ENCODE assay signal across 10 cellular contexts in the genomic region with DNA sequence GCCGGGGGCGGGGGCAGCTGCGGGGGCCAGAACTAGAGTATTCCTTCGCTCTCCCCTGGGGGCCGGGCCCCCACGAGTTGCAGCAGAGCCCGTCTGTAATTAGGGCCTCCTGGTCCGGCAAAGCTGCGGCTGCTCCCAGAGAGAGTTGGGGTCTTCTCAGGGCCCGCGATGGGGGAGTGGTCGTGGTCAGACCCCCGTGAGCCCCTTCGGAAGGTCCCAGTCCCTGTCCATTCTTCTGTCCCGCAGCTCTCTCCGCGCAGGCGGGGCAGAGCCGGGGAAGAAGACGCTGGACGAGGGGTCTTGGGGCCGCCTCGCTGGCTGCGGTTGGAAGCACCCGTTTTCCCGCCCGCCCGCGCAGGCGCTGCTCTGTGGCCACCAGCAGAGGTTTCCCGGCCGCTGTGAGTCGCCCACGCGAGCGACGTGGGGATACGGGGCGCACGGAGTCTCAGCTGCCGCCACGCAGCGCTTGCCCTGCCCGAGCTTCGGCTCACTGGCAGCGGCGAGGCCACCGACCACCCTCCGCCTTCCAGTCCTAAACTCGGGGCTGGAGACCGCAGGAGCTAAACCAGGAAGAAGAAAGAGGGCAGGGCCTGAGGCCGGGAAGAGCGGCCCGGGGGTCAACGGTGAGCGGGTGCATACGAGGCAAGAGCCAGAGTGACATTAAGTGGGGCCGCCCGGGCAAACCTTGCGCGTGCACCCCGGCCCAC. TPM values are rescaled to one million over a fixed set of nuclear protein-coding genes. Genes with fewer than 3 reads are reported as not detected.
DNase-seq lines count a peak whose midpoint lies in the region; ATAC-seq and TF ChIP-seq lines count a peak whose summit lies in the region.
"Had no signal": no experiment of that assay in that cellular context is flagged by ENCODE, and none has a peak within 500 bp of the region (broad histone marks: within the 10 kb centered on the region; RNA-seq: fewer than 3 reads in every experiment).

No MANE protein-coding gene starts in this region.

- no peaks in the 10 kb centered on the region for H3K36me3 Mint-ChIP-seq in MCF 10A (ENCODE audit: insufficient read depth, unreplicated experiment)
- peaks cover 0 to 3% of the 10 kb centered on the region in 2 donors for H3K36me3 Mint-ChIP-seq in CD4-positive, alpha-beta memory T cell

- TF ChIP-seq POLR2A in gastrocnemius medialis (IDR thresholded peaks at IDR 0.05), result no peak

- peak overlapping the region; percentile 22 for H3K4me3 ChIP-seq in iPS-15b (ENCODE audit: low read depth, low read length)
- H3K4me3 ChIP-seq in gastrocnemius medialis, result peak overlapping the region; percentile 33 to 47 (median 40)
- H3K4me3 ChIP-seq in BE2C (ENCODE audit: low read depth, low read length), result no peak overlapping the region
- no peak overlapping the region for H3K4me3 ChIP-seq in CD4-positive, alpha-beta memory T cell (ENCODE audit: low read length in 2 of 2)
- H3K4me3 ChIP-seq: mucosa of descending colon had no signal

- in situ Hi-C loops in gastrocnemius medialis (cut with MboI; ENCODE audit: low sequenced_read_pairs in 4 of 4), result no loop called here

- POLR2A ChIA-PET in MCF 10A (lab: Yijun Ruan, JAX), result no interaction called here
- POLR2A ChIA-PET in CD4-positive, alpha-beta memory T cell (lab: Charles Lee; ENCODE audit: partially characterized antibody), result no interaction called here

- peaks cover 4% of the 10 kb centered on the region for H3K4me1 ChIP-seq in iPS-15b (ENCODE audit: control insufficient read depth, insufficient read depth, low read length)
- peaks cover 8 to 20% of the 10 kb centered on the region in 2 donors for H3K4me1 ChIP-seq in gastrocnemius medialis
- no peaks in the 10 kb centered on the region for H3K4me1 ChIP-seq in BE2C
- no peaks in the 10 kb centered on the region for H3K4me1 ChIP-seq in CD4-positive, alpha-beta memory T cell (ENCODE audit: insufficient read depth, low read length)

- TF ChIP-seq CTCF in GM10266 (IDR thresholded peaks at IDR 0.05; ENCODE audit: control insufficient read depth, insufficient read depth, low read depth, missing control alignments), result no peak
- TF ChIP-seq CTCF in MCF 10A (IDR thresholded peaks at IDR 0.05; ENCODE audit: unreplicated experiment), result no peak
- TF ChIP-seq CTCF in gastrocnemius medialis (IDR thresholded peaks at IDR 0.05 in 4 of 5, conservative IDR thresholded peaks at IDR 0.05 in 1 of 5), result no peak
- TF ChIP-seq CTCF in BE2C (IDR thresholded peaks at IDR 0.05; ENCODE audit: low read depth, low read length), result no peak

- DNase-seq in GM10266 (ENCODE audit: extremely low spot score) (peak; percentile 22), MCF 10A (ENCODE audit: unreplicated experiment) (no peak), gastrocnemius medialis (no peak), COLO829 (ENCODE audit: low spot score) (no peak), BE2C (no peak)
- DNase-seq in CD4-positive, alpha-beta memory T cell, result no peak
- DNase-seq: erythroblast had no signal

- no peaks in the 10 kb centered on the region for H3K9me3 Mint-ChIP-seq in MCF 10A (ENCODE audit: unreplicated experiment)
- H3K9me3 Mint-ChIP-seq in CD4-positive, alpha-beta memory T cell, result no peaks in the 10 kb centered on the region

- H3K27me3 ChIP-seq in iPS-15b (ENCODE audit: control insufficient read depth, insufficient read depth, low read length), result peaks cover 100% of the 10 kb centered on the region
- H3K27me3 ChIP-seq in gastrocnemius medialis, result peaks cover 83 to 88% (median 85%) of the 10 kb centered on the region in 3 donors
- H3K27me3 ChIP-seq in BE2C, result peaks cover 98% of the 10 kb centered on the region
- peaks cover 37% of the 10 kb centered on the region for H3K27me3 ChIP-seq in CD4-positive, alpha-beta memory T cell (ENCODE audit: insufficient read depth, low read length)

- H3K9me3 ChIP-seq in iPS-15b (ENCODE audit: control insufficient read depth, insufficient read depth, low read length) (no peaks in the 10 kb centered on the region), gastrocnemius medialis (no peaks in the 10 kb centered on the region), BE2C (no peaks in the 10 kb centered on the region)
- H3K9me3 ChIP-seq in CD4-positive, alpha-beta memory T cell (ENCODE audit: control insufficient read depth in 1 of 2, low read length in 2 of 2), result no peaks in the 10 kb centered on the region
- H3K9me3 ChIP-seq: mucosa of descending colon had no signal

- H3K4me1 Mint-ChIP-seq in MCF 10A (ENCODE audit: insufficient read depth, unreplicated experiment), result no peaks in the 10 kb centered on the region
- peaks cover 5 to 14% (median 10%) of the 10 kb centered on the region in 4 donors for H3K4me1 Mint-ChIP-seq in CD4-positive, alpha-beta memory T cell

- no peak overlapping the region for H3K9ac ChIP-seq in iPS-15b (ENCODE audit: low read depth, low read length)

- intact Hi-C loops in MCF 10A (cut with micrococcal nuclease), result loop anchor here (5.0 to 10.0 kb wide), 5 partner anchors 150 to 572 kb away; a partner anchor contains a TSS
- intact Hi-C loops in gastrocnemius medialis (cut with DNase I; ENCODE audit: low total_unique reads), result loop anchor here (10.0 kb wide), 1 partner anchor 230 kb away; no protein-coding TSS in a partner anchor
- intact Hi-C loops in CD4-positive, alpha-beta memory T cell (cut with micrococcal nuclease), result no loop called here

- CTCF ChIA-PET in MCF 10A (lab: Yijun Ruan, JAX), result interaction anchor here (0.7 kb wide), 1 partner anchor 709 kb away, joined by 3 read pairs; no protein-coding TSS in a partner anchor
- CTCF ChIA-PET in CD4-positive, alpha-beta memory T cell (lab: Charles Lee; ENCODE audit: partially characterized antibody), result interaction anchor here (1.3 kb wide), 1 partner anchor 707 kb away, joined by 3 read pairs; no protein-coding TSS in a partner anchor

- no TSS peak for BruUV-seq in MCF 10A (replicated peaks; lab: Mats Ljungman, UMichigan)

- H3K27ac Mint-ChIP-seq in MCF 10A (ENCODE audit: low read depth, unreplicated experiment), result peak overlapping the region; percentile 42
- H3K27ac Mint-ChIP-seq in CD4-positive, alpha-beta memory T cell, result no peak overlapping the region

- no peak overlapping the region for H3K27ac ChIP-seq in gastrocnemius medialis
- no peak overlapping the region for H3K27ac ChIP-seq in CD4-positive, alpha-beta memory T cell (ENCODE audit: low read depth, low read length)

- H3K27me3 Mint-ChIP-seq in MCF 10A (ENCODE audit: insufficient read depth, unreplicated experiment), result peaks cover 55% of the 10 kb centered on the region
- peaks cover 51 to 57% of the 10 kb centered on the region in 2 donors for H3K27me3 Mint-ChIP-seq in CD4-positive, alpha-beta memory T cell

- peak overlapping the region; percentile 66 for H3K4me3 Mint-ChIP-seq in MCF 10A (ENCODE audit: unreplicated experiment)
- H3K4me3 Mint-ChIP-seq in CD4-positive, alpha-beta memory T cell, result no peak overlapping the region

- no peak for ATAC-seq in gastrocnemius medialis
- no peak for ATAC-seq in GM19467 (IDR thresholded peaks at IDR 0.05; ENCODE audit: unreplicated experiment)

- no peaks in the 10 kb centered on the region for H3K36me3 ChIP-seq in iPS-15b (ENCODE audit: control insufficient read depth, insufficient read depth, low read length)
- no peaks in the 10 kb centered on the region for H3K36me3 ChIP-seq in gastrocnemius medialis
- H3K36me3 ChIP-seq in BE2C, result no peaks in the 10 kb centered on the region
- no peaks in the 10 kb centered on the region for H3K36me3 ChIP-seq in CD4-positive, alpha-beta memory T cell (ENCODE audit: insufficient read depth, low read length)

RNA-seq across cellular contexts. Expression of a gene that starts 7.3 kb away (rescaled TPM):
- not detected in 2 replicates for total RNA-seq in MCF 10A (2022)
- total RNA-seq in gastrocnemius medialis, result 1 to 10 TPM in 2 of 4 donors, under 1 TPM in 2; 0.46 to 1.5 (median 0.82) TPM
- not detected for polyA plus RNA-seq in BE2C (2012; ENCODE audit: insufficient read depth, insufficient read length, low read depth)
- total RNA-seq in CD4-positive, alpha-beta memory T cell, result not detected
- polyA plus RNA-seq in CD4-positive, alpha-beta memory T cell, result not detected
- total RNA-seq: mucosa of descending colon had no signal

Comparison
In these comparisons a context has a peak if more than half of its experiments do, and no peak if none do; other contexts are left out.
1. H3K4me3 ChIP-seq: peak in iPS-15b (single experiment) and gastrocnemius medialis (4 of 4); none in BE2C (single experiment) and CD4-positive, alpha-beta memory T cell (0 of 2).